2 cellular contexts compared by ENCODE assay signal in the genomic region with DNA sequence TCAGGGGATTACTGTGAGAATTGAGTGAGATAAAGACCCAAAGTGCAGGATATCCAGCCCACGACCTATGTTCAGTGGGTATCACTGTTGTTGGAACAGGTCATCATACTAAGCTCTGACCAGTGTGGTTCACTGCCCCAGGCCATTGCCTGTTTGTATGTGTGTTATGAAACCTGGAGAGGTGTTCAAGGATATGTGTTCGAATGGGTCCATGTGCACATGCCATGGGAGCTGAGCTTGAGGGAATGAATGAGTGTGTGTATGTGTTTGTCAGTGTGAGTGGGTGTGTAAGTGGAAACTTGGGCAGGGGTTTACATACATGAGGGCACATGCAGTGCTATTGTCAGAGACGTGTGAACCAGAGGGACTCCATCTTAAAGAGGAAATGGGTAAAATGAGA.
TF ChIP-seq lines count a peak whose summit lies in the region.

No MANE protein-coding gene starts in this region.

TF ChIP-seq in IMR-90, 13 proteins besides CTCF, POLR2A, EP300 and RAD21:
- TF ChIP-seq, protein P1, sequence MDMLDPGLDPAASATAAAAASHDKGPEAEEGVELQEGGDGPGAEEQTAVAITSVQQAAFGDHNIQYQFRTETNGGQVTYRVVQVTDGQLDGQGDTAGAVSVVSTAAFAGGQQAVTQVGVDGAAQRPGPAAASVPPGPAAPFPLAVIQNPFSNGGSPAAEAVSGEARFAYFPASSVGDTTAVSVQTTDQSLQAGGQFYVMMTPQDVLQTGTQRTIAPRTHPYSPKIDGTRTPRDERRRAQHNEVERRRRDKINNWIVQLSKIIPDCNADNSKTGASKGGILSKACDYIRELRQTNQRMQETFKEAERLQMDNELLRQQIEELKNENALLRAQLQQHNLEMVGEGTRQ (IDR thresholded peaks at IDR 0.05; ENCODE audit: low read depth, low read length): no peak
- TF ChIP-seq SMC3 (IDR thresholded peaks at IDR 0.05; ENCODE audit: low read depth, low read length) (no peak), BHLHE40 (IDR thresholded peaks at IDR 0.05; ENCODE audit: low read depth, low read length) (no peak), NFE2L2 (IDR thresholded peaks at IDR 0.05; ENCODE audit: low read depth, low read length) (no peak), RCOR1 (IDR thresholded peaks at IDR 0.05; ENCODE audit: insufficient replicate concordance, low read length) (no peak), MAZ (IDR thresholded peaks at IDR 0.05; ENCODE audit: borderline replicate concordance, low read depth, low read length) (no peak), MAFK (IDR thresholded peaks at IDR 0.05; ENCODE audit: low read depth, low read length) (no peak), RFX5 (IDR thresholded peaks at IDR 0.05; ENCODE audit: low read depth, low read length) (no peak), FOS (IDR thresholded peaks at IDR 0.05; ENCODE audit: low read depth, low read length) (no peak), MXI1 (IDR thresholded peaks at IDR 0.05; ENCODE audit: borderline replicate concordance, low read depth, low read length) (no peak), CEBPB (IDR thresholded peaks at IDR 0.05; ENCODE audit: low read depth, low read length) (no peak)
- TF ChIP-seq, protein P2, sequence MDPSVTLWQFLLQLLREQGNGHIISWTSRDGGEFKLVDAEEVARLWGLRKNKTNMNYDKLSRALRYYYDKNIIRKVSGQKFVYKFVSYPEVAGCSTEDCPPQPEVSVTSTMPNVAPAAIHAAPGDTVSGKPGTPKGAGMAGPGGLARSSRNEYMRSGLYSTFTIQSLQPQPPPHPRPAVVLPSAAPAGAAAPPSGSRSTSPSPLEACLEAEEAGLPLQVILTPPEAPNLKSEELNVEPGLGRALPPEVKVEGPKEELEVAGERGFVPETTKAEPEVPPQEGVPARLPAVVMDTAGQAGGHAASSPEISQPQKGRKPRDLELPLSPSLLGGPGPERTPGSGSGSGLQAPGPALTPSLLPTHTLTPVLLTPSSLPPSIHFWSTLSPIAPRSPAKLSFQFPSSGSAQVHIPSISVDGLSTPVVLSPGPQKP (IDR thresholded peaks at IDR 0.05; ENCODE audit: borderline replicate concordance, low read depth, low read length): no peak

TF ChIP-seq in K562, 482 proteins besides CTCF, POLR2A, EP300 and RAD21:
- TF ChIP-seq ZFP1 (CRISPR knock-in tag; IDR thresholded peaks at IDR 0.05) (no peak), PTRF (tag; IDR thresholded peaks at IDR 0.05) (0 out of 2 replicates have a peak, but pooled peaks have one; percentile 63), MEIS2 (IDR thresholded peaks at IDR 0.05; ENCODE audit: partially characterized antibody) (no peak), ID3 (CRISPR knock-in tag; IDR thresholded peaks at IDR 0.05) (no peak), ID3 (tag; IDR thresholded peaks at IDR 0.05) (peak; percentile 69; the same call in 1 of the 2 replicates), CBFA2T2 (conservative IDR thresholded peaks at IDR 0.05) (no peak), KDM1A (IDR thresholded peaks at IDR 0.05) (no peak)
